8 cellular contexts compared by ENCODE assay signal in genomic region chr1:236523704-236524141, GRCh38. TPM values are rescaled to one million over a fixed set of nuclear protein-coding genes. Genes with fewer than 3 reads are reported as not detected.
A peak's percentile ranks its signal among the peaks of the same experiment; 100 is the strongest.
DNase-seq lines count a peak whose midpoint lies in the region; ATAC-seq lines count a peak whose summit lies in the region.

LGALS8 (plus strand) TSS chr1:236523982; CDS start chr1:236526071, 2,089 bp downstream.

- peak within 1 kb of the TSS; percentile 97 for H3K4me3 ChIP-seq in CD4-positive, CD25-positive, alpha-beta regulatory T cell (ENCODE audit: low read depth, low read length)

- H3K4me1 ChIP-seq in CD4-positive, CD25-positive, alpha-beta regulatory T cell (ENCODE audit: control insufficient read depth, insufficient read depth, low read length, poor library complexity, severe bottlenecking) = peaks cover 18% of the 10 kb centered on the region

- no peaks in the 10 kb centered on the region for H3K27me3 ChIP-seq in CD4-positive, CD25-positive, alpha-beta regulatory T cell (ENCODE audit: control insufficient read depth, insufficient read depth, low read length)

- H3K36me3 Mint-ChIP-seq in CD4-positive, CD25-positive, alpha-beta regulatory T cell = peaks cover 21% of the 10 kb centered on the region
- peaks cover 57% of the 10 kb centered on the region for H3K36me3 Mint-ChIP-seq in activated T-helper 17 cell treated with anti-CD3 and anti-CD28 coated beads, Interleukin-2, amount 50 U/mL, for 72 hours (ENCODE audit: low read depth)
- peaks cover 17% of the 10 kb centered on the region for H3K36me3 Mint-ChIP-seq in natural killer cell treated with Interleukin-12 subunit alpha and Interleukin-12 subunit beta and Interleukin-15 and Interleukin-18, amount 100 ng/mL, for 72 hours

- H3K27ac Mint-ChIP-seq in CD4-positive, CD25-positive, alpha-beta regulatory T cell = peak within 1 kb of the TSS; percentile 97 to 99 (median 98)
- peak within 1 kb of the TSS; percentile 99 for H3K27ac Mint-ChIP-seq in activated T-helper 17 cell treated with anti-CD3 and anti-CD28 coated beads, Interleukin-2, amount 50 U/mL, for 72 hours
- H3K27ac Mint-ChIP-seq in natural killer cell treated with Interleukin-12 subunit alpha and Interleukin-12 subunit beta and Interleukin-15 and Interleukin-18, amount 100 ng/mL, for 72 hours = peak within 1 kb of the TSS; percentile 93 to 98

- ATAC-seq in CD4-positive, CD25-positive, alpha-beta regulatory T cell (ENCODE audit: low read depth in 2 of 2) = peak; percentile 72 to 77
- ATAC-seq in GM19452 (IDR thresholded peaks at IDR 0.05; ENCODE audit: unreplicated experiment) = peak; percentile 63
- peak; percentile 31 for ATAC-seq in HG03575 (IDR thresholded peaks at IDR 0.05; ENCODE audit: extremely low read depth, insufficient number of reproducible peaks, low FRiP score, unreplicated experiment)
- ATAC-seq in activated T-helper 17 cell treated with anti-CD3 and anti-CD28 coated beads, Interleukin-2, amount 50 U/mL, for 72 hours (replicated peaks) = peak; percentile 81
- ATAC-seq in natural killer cell treated with Interleukin-12 subunit alpha and Interleukin-12 subunit beta and Interleukin-15 and Interleukin-18, amount 100 ng/mL, for 72 hours = peak; percentile 91

- peak within 1 kb of the TSS; percentile 90 for H3K27ac ChIP-seq in CD4-positive, CD25-positive, alpha-beta regulatory T cell (ENCODE audit: insufficient read depth, low read length, poor library complexity, severe bottlenecking)

- DNase-seq in CD4-positive, CD25-positive, alpha-beta regulatory T cell = peak; percentile 71 to 89 (median 77)
- DNase-seq in RKO (ENCODE audit: low spot score) (peak; percentile 86), fibroblast of peridontal ligament (ENCODE audit: extremely low read depth) (peak; percentile 78)
- DNase-seq in natural killer cell treated with Interleukin-12 subunit alpha and Interleukin-12 subunit beta and Interleukin-15 and Interleukin-18, amount 100 ng/mL, for 72 hours (ENCODE audit: low spot score) = peak; percentile 91
- peak; percentile 82 for DNase-seq in stimulated activated naive CD4-positive, alpha-beta T cell treated with Interleukin-2 at 50 U/mL for 16 hours (lab: John Stamatoyannopoulos, UW)

- no peaks in the 10 kb centered on the region for H3K9me3 ChIP-seq in CD4-positive, CD25-positive, alpha-beta regulatory T cell (ENCODE audit: control insufficient read depth in 2 of 2, low read length in 2 of 2)

- peak within 1 kb of the TSS; percentile 95 to 99 (median 98) for H3K4me3 Mint-ChIP-seq in CD4-positive, CD25-positive, alpha-beta regulatory T cell
- H3K4me3 Mint-ChIP-seq in activated T-helper 17 cell treated with anti-CD3 and anti-CD28 coated beads, Interleukin-2, amount 50 U/mL, for 72 hours = peak within 1 kb of the TSS; percentile 94
- H3K4me3 Mint-ChIP-seq in natural killer cell treated with Interleukin-12 subunit alpha and Interleukin-12 subunit beta and Interleukin-15 and Interleukin-18, amount 100 ng/mL, for 72 hours = peak within 1 kb of the TSS; percentile 98

- peaks cover 20% of the 10 kb centered on the region for H3K36me3 ChIP-seq in CD4-positive, CD25-positive, alpha-beta regulatory T cell (ENCODE audit: control insufficient read depth, insufficient read depth, low read length)

- H3K27me3 Mint-ChIP-seq in CD4-positive, CD25-positive, alpha-beta regulatory T cell = peaks cover 4% of the 10 kb centered on the region
- no peaks in the 10 kb centered on the region for H3K27me3 Mint-ChIP-seq in activated T-helper 17 cell treated with anti-CD3 and anti-CD28 coated beads, Interleukin-2, amount 50 U/mL, for 72 hours
- peaks cover 6 to 8% of the 10 kb centered on the region in 2 donors for H3K27me3 Mint-ChIP-seq in natural killer cell treated with Interleukin-12 subunit alpha and Interleukin-12 subunit beta and Interleukin-15 and Interleukin-18, amount 100 ng/mL, for 72 hours

- peaks cover 21 to 58% (median 37%) of the 10 kb centered on the region in 4 donors for H3K4me1 Mint-ChIP-seq in CD4-positive, CD25-positive, alpha-beta regulatory T cell
- peaks cover 29% of the 10 kb centered on the region for H3K4me1 Mint-ChIP-seq in activated T-helper 17 cell treated with anti-CD3 and anti-CD28 coated beads, Interleukin-2, amount 50 U/mL, for 72 hours
- peaks cover 10 to 22% of the 10 kb centered on the region in 2 donors for H3K4me1 Mint-ChIP-seq in natural killer cell treated with Interleukin-12 subunit alpha and Interleukin-12 subunit beta and Interleukin-15 and Interleukin-18, amount 100 ng/mL, for 72 hours (ENCODE audit: low read depth in 2 of 2)

- H3K9me3 Mint-ChIP-seq in CD4-positive, CD25-positive, alpha-beta regulatory T cell = peaks cover 0 to 1% (median 0%) of the 10 kb centered on the region in 7 donors
- H3K9me3 Mint-ChIP-seq in activated T-helper 17 cell treated with anti-CD3 and anti-CD28 coated beads, Interleukin-2, amount 50 U/mL, for 72 hours = no peaks in the 10 kb centered on the region
- no peaks in the 10 kb centered on the region for H3K9me3 Mint-ChIP-seq in natural killer cell treated with Interleukin-12 subunit alpha and Interleukin-12 subunit beta and Interleukin-15 and Interleukin-18, amount 100 ng/mL, for 72 hours

RNA-seq across cellular contexts. Expression of gene LGALS8, which starts in this region (rescaled TPM):
- 183 TPM for total RNA-seq in CD4-positive, CD25-positive, alpha-beta regulatory T cell
- 10 to 100 TPM; 53.3 to 70.7 (median 60.1) TPM for polyA plus RNA-seq in CD4-positive, CD25-positive, alpha-beta regulatory T cell
- 100 to 1,000 TPM; 114 to 253 TPM for total RNA-seq in activated T-helper 17 cell treated with anti-CD3 and anti-CD28 coated beads, Interleukin-2, amount 50 U/mL, for 72 hours
- 100 to 1,000 TPM in 1 of 2 donors, 10 to 100 TPM in 1; 88.2 to 119 TPM for total RNA-seq in natural killer cell treated with Interleukin-12 subunit alpha and Interleukin-12 subunit beta and Interleukin-15 and Interleukin-18, amount 100 ng/mL, for 72 hours

Comparison
In these comparisons a context has a peak if more than half of its experiments do, and no peak if none do; other contexts are left out.
1. Peak in every context shown above with its lines: DNase-seq, ATAC-seq, H3K4me3 ChIP-seq and H3K27ac ChIP-seq.
2. ATAC-seq: peak in every context shown above with its lines; median percentile 91 in natural killer cell treated with Interleukin-12 subunit alpha and Interleukin-12 subunit beta and Interleukin-15 and Interleukin-18, amount 100 ng/mL, for 72 hours; 81 in activated T-helper 17 cell treated with anti-CD3 and anti-CD28 coated beads, Interleukin-2, amount 50 U/mL, for 72 hours; 74 in CD4-positive, CD25-positive, alpha-beta regulatory T cell; 63 in GM19452; 31 in HG03575.